ENCODE assay signal across 8 cellular contexts in the genomic region with DNA sequence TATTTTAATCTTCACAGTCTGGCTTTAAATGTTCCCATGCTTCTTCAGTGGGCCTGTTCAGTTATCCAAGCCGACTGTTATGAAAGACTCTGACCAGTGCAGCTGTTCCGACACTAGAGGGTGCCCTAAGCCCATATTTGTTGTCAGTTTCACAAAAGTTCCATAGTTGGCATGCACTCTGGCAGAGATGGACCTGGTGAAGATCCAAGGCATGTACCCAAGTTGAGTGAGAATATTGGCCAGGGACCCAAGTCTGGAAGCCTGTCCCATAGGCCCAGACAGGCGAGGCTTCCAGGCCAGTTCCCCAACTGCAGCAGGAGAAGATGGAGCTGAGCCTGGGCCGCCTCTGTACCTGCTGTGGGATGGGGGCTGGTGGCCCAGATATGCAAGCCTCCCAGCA. TPM values are rescaled to one million over a fixed set of nuclear protein-coding genes. Genes with fewer than 3 reads are reported as not detected.
DNase-seq lines count a peak whose midpoint lies in the region; ATAC-seq and TF ChIP-seq lines count a peak whose summit lies in the region.

No MANE protein-coding gene starts in this region.

- H3K27ac Mint-ChIP-seq in activated CD4-positive, alpha-beta T cell treated with anti-CD3 and anti-CD28 coated beads, Interleukin-2, amount 10 ng/mL, durations not matched to agents 7 days and 5 days: no peak overlapping the region

- H3K9me3 ChIP-seq in A673 (ENCODE audit: low read depth, low read length, poor library complexity, severe bottlenecking): no peaks in the 10 kb centered on the region
- no peaks in the 10 kb centered on the region for H3K9me3 ChIP-seq in testis

- H3K4me3 Mint-ChIP-seq in activated CD4-positive, alpha-beta T cell treated with anti-CD3 and anti-CD28 coated beads, Interleukin-2, amount 10 ng/mL, durations not matched to agents 7 days and 5 days: no peak overlapping the region

- H3K27me3 Mint-ChIP-seq in activated CD4-positive, alpha-beta T cell treated with anti-CD3 and anti-CD28 coated beads, Interleukin-2, amount 10 ng/mL, durations not matched to agents 7 days and 5 days: peaks cover 24% of the 10 kb centered on the region

- H3K4me1 Mint-ChIP-seq in activated CD4-positive, alpha-beta T cell treated with anti-CD3 and anti-CD28 coated beads, Interleukin-2, amount 10 ng/mL, durations not matched to agents 7 days and 5 days: no peaks in the 10 kb centered on the region

- CTCF ChIA-PET in A673 (lab: Charles Lee): interaction anchor here (1.2 kb wide), 1 partner anchor 272 kb away, joined by 6 read pairs; no protein-coding TSS in a partner anchor
- CTCF ChIA-PET in activated CD4-positive, alpha-beta T cell treated with anti-CD3 and anti-CD28 coated beads, Interleukin-2, amount 10 ng/mL, durations not matched to agents 7 days and 5 days (lab: Charles Lee): interaction anchor here (0.8 to 1.6 kb wide), 7 partner anchors 10 to 505 kb away, joined by 3 to 8 read pairs (median 4); a partner anchor contains a TSS

- H3K36me3 Mint-ChIP-seq in activated CD4-positive, alpha-beta T cell treated with anti-CD3 and anti-CD28 coated beads, Interleukin-2, amount 10 ng/mL, durations not matched to agents 7 days and 5 days (ENCODE audit: low read depth): peaks cover 6% of the 10 kb centered on the region

- no peak for TF ChIP-seq POLR2A in testis (IDR thresholded peaks at IDR 0.05)

- ATAC-seq in GM18868 (IDR thresholded peaks at IDR 0.05; ENCODE audit: unreplicated experiment) (peak; percentile 61), GM21717 (IDR thresholded peaks at IDR 0.05; ENCODE audit: unreplicated experiment) (no peak)

- WGBS in testis, 2 donors: 59 to 60% methylated on average over 2 to 4 of the region's 4 CpGs

- H3K27ac ChIP-seq in A673 (ENCODE audit: low read depth, low read length, poor library complexity, severe bottlenecking): no peak overlapping the region
- no peak overlapping the region for H3K27ac ChIP-seq in testis

- TF ChIP-seq CTCF in A673 (conservative IDR thresholded peaks at IDR 0.05; ENCODE audit: low read depth, low read length) (peak; percentile 73), testis (IDR thresholded peaks at IDR 0.05) (peak; percentile 36 to 51 (median 37))

- BruUV-seq in A673 (replicated peaks; lab: Mats Ljungman, UMichigan): no TSS peak

- POLR2A ChIA-PET in A673 (lab: Charles Lee; ENCODE audit: low non-redundant PET): no interaction called here
- POLR2A ChIA-PET in activated CD4-positive, alpha-beta T cell treated with anti-CD3 and anti-CD28 coated beads, Interleukin-2, amount 10 ng/mL, durations not matched to agents 7 days and 5 days (lab: Charles Lee): no interaction called here

- DNase-seq in A673 (ENCODE audit: low spot score) (peak; percentile 76), NCI-H2227 (lab: John Stamatoyannopoulos, UW; ENCODE audit: unreplicated experiment) (peak; percentile 25), mucosa of gallbladder (ENCODE audit: low spot score) (peak; percentile 60), testis (peak; percentile 66)
- peak; percentile 73 for DNase-seq in activated CD4-positive, alpha-beta T cell treated with anti-CD3 and anti-CD28 coated beads, Interleukin-2, amount 10 ng/mL, durations not matched to agents 7 days and 5 days
- peak; percentile 33 for DNase-seq in effector CD8-positive, alpha-beta T cell (lab: John Stamatoyannopoulos, UW)

- H3K4me3 ChIP-seq in A673 (ENCODE audit: low read depth, low read length, poor library complexity, severe bottlenecking) (no peak overlapping the region), testis (no peak overlapping the region)

- peaks cover 8% of the 10 kb centered on the region for H3K9me3 Mint-ChIP-seq in activated CD4-positive, alpha-beta T cell treated with anti-CD3 and anti-CD28 coated beads, Interleukin-2, amount 10 ng/mL, durations not matched to agents 7 days and 5 days

- no peaks in the 10 kb centered on the region for H3K36me3 ChIP-seq in A673 (ENCODE audit: insufficient read depth, low read length, poor library complexity, severe bottlenecking)
- no peaks in the 10 kb centered on the region for H3K36me3 ChIP-seq in testis (ENCODE audit: low read depth, missing control alignments)

- no peaks in the 10 kb centered on the region for H3K4me1 ChIP-seq in A673 (ENCODE audit: insufficient read depth, low read length, poor library complexity, severe bottlenecking)
- H3K4me1 ChIP-seq in testis: no peaks in the 10 kb centered on the region

- no peaks in the 10 kb centered on the region for H3K27me3 ChIP-seq in A673 (replicated peaks; ENCODE audit: insufficient read depth, low read depth, low read length, poor library complexity)
- H3K27me3 ChIP-seq in testis: no peaks in the 10 kb centered on the region

- intact Hi-C loops in A673 (cut with micrococcal nuclease; ENCODE audit: unreplicated experiment) (loop anchor here (1.0 to 10.0 kb wide), 3 partner anchors 273 to 801 kb away; no protein-coding TSS in a partner anchor), testis (cut with DNase I; ENCODE audit: low total_unique reads) (no loop called here)

RNA-seq across cellular contexts. Expression of a gene that starts 27.4 kb away (rescaled TPM):
- total RNA-seq in A673 (2021) (not detected in 2 replicates), mucosa of gallbladder (0.12 TPM), testis (under 1 TPM; 0.12 to 0.39 TPM)
- not detected for total RNA-seq in activated CD4-positive, alpha-beta T cell treated with anti-CD3 and anti-CD28 coated beads, Interleukin-2, amount 10 ng/mL, durations not matched to agents 7 days and 5 days
- polyA plus RNA-seq in testis (ENCODE audit: insufficient read depth, low read depth, low replicate concordance): 0.15 TPM

Comparison
In these comparisons a context has a peak if more than half of its experiments do, and no peak if none do; other contexts are left out.
1. DNase-seq: peak in every context shown above with its lines; median percentile 76 in A673; 73 in activated CD4-positive, alpha-beta T cell treated with anti-CD3 and anti-CD28 coated beads, Interleukin-2, amount 10 ng/mL, durations not matched to agents 7 days and 5 days; 66 in testis; 60 in mucosa of gallbladder; 33 in effector CD8-positive, alpha-beta T cell; 25 in NCI-H2227.